In the genomic region with DNA sequence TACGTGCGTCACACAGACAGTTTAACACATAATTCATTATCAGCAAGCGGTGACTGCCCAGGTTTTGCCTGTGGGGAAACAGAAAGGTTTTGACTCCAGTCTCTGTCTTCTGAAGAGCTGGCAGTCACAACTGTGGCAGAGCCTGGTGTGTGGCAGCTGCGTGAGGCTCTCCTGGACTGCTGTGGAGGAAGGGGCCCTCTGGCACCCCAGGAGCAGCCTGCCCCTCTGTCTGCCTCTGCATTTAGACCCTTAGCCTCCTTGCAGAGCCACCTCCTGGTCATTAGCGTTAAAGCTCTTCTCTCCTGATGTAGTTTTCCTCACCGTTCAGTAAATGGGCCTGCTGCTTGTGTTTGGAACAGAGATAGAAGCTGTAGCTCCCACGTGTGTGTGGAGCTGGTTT, we compare ENCODE assay signal across 12 cellular contexts. TPM values are rescaled to one million over a fixed set of nuclear protein-coding genes. Genes with fewer than 3 reads are reported as not detected.
DNase-seq lines count a peak whose midpoint lies in the region; ATAC-seq and TF ChIP-seq lines count a peak whose summit lies in the region.
"Had no signal": no experiment of that assay in that cellular context is flagged by ENCODE, and none has a peak within 500 bp of the region (broad histone marks: within the 10 kb centered on the region; RNA-seq: fewer than 3 reads in every experiment).

No MANE protein-coding gene starts in this region.

- CTCF ChIA-PET in AG04450 (lab: Charles Lee): no interaction called here
- CTCF ChIA-PET in RWPE1 (lab: Yijun Ruan, JAX): interaction anchor here (0.6 to 1.4 kb wide), 3 partner anchors 8 to 53 kb away, joined by 3 to 5 read pairs (median 3); no protein-coding TSS in a partner anchor

- POLR2A ChIA-PET in AG04450 (lab: Yijun Ruan, JAX) (no interaction called here), RWPE1 (lab: Yijun Ruan, JAX; ENCODE audit: low non-redundant PET) (interaction anchor here (0.6 kb wide), 1 partner anchor 75 kb away, joined by 3 read pairs; no protein-coding TSS in a partner anchor)

- H3K27ac ChIP-seq in AG04450 (ENCODE audit: low read depth, low read length) (no peak overlapping the region), RWPE1 (peak overlapping the region; percentile 46)
- H3K27ac ChIP-seq: adrenal gland had no signal

- peak; percentile 23; the same call in 1 of the 2 replicates for TF ChIP-seq CTCF in AG04450 (IDR thresholded peaks at IDR 0.05; ENCODE audit: low read depth, low read length)
- TF ChIP-seq CTCF in GM12872 (IDR thresholded peaks at IDR 0.05; ENCODE audit: insufficient read depth, low read depth, low read length): peak; percentile 38
- peak; percentile 26 for TF ChIP-seq CTCF in RWPE1 (conservative IDR thresholded peaks at IDR 0.05; ENCODE audit: low read depth)
- TF ChIP-seq CTCF in fibroblast of mammary gland (conservative IDR thresholded peaks at IDR 0.05; ENCODE audit: control insufficient read depth, insufficient read depth, low read depth, low read length): peak; percentile 16

- H3K4me3 ChIP-seq in AG04450 (ENCODE audit: low read depth, low read length): no peak overlapping the region
- no peak overlapping the region for H3K4me3 ChIP-seq in fibroblast of mammary gland (ENCODE audit: control insufficient read depth, low read depth, low read length)
- H3K4me3 ChIP-seq: adrenal gland had no signal

- H3K9me3 ChIP-seq in AG04450 (ENCODE audit: control insufficient read depth, insufficient read depth, low read length): peaks cover 20% of the 10 kb centered on the region
- H3K9me3 ChIP-seq: adrenal gland had no signal

- ATAC-seq in esophagus mucosa (no peak), GM21717 (IDR thresholded peaks at IDR 0.05; ENCODE audit: unreplicated experiment) (no peak)
- ATAC-seq: sciatic nerve had no signal

- DNase-seq in AG04450 (ENCODE audit: low read depth, low spot score) (no peak), RWPE1 (ENCODE audit: low spot score) (no peak), fibroblast of mammary gland (ENCODE audit: low read depth) (no peak), NK-92 (lab: John Stamatoyannopoulos, UW; ENCODE audit: unreplicated experiment) (no peak)
- no peak for DNase-seq in activated CD4-positive, alpha-beta T cell treated with anti-CD3 and anti-CD28 coated beads, Interleukin-2, amount 50 U/mL, for 1 hour
- DNase-seq: activated CD4-positive, CD25-positive, alpha-beta regulatory T cell; CD4-positive, alpha-beta memory T cell had no signal

- H3K27me3 ChIP-seq in AG04450 (ENCODE audit: control insufficient read depth, insufficient read depth, low read length): no peaks in the 10 kb centered on the region
- H3K27me3 ChIP-seq: adrenal gland had no signal

RNA-seq across cellular contexts. Expression of gene RAB40C, which starts 10.9 kb away (rescaled TPM):
- 4.2 and 6.1 TPM in 2 replicates for polyA plus RNA-seq in AG04450 (2011; rRNA removed)
- 3.5 and 3.6 TPM in 2 replicates for polyA minus RNA-seq in AG04450 (2011; rRNA and poly(A)+ RNA removed)
- 15.5 TPM for total RNA-seq in esophagus mucosa

RNA-seq across cellular contexts. Expression of gene WFIKKN1, which starts 30.0 kb away (rescaled TPM):
- polyA plus RNA-seq in AG04450 (2011; rRNA removed): not detected in 2 replicates
- polyA minus RNA-seq in AG04450 (2011; rRNA and poly(A)+ RNA removed): not detected in 2 replicates
- total RNA-seq in esophagus mucosa: 0.08 TPM

RNA-seq across cellular contexts. Expression of gene PIGQ, which starts 31.0 kb away (rescaled TPM):
- polyA plus RNA-seq in AG04450 (2011; rRNA removed): 12.1 and 17.6 TPM in 2 replicates
- polyA minus RNA-seq in AG04450 (2011; rRNA and poly(A)+ RNA removed): 26.2 and 28.4 TPM in 2 replicates
- total RNA-seq in esophagus mucosa: 21.0 TPM

RNA-seq across cellular contexts. Expression of gene NHLRC4, which starts 34.0 kb away (rescaled TPM):
- 0.45 and 0.88 TPM in 2 replicates for polyA plus RNA-seq in AG04450 (2011; rRNA removed)
- 0.26 and 0.41 TPM in 2 replicates for polyA minus RNA-seq in AG04450 (2011; rRNA and poly(A)+ RNA removed)
- 0.12 TPM for total RNA-seq in esophagus mucosa

RNA-seq across cellular contexts. Expression of gene METTL26, which starts 35.3 kb away (rescaled TPM):
- polyA plus RNA-seq in AG04450 (2011; rRNA removed): 58.3 and 69.5 TPM in 2 replicates
- 35.2 and 39.7 TPM in 2 replicates for polyA minus RNA-seq in AG04450 (2011; rRNA and poly(A)+ RNA removed)
- total RNA-seq in esophagus mucosa: 40.2 TPM
